ENCODE assay signal across 24 cellular contexts in genomic region chr1:194570449-194570848, GRCh38.
"Had no signal": no experiment of that assay in that cellular context is flagged by ENCODE, and none has a peak within 500 bp of the region (broad histone marks: within the 10 kb centered on the region; RNA-seq: fewer than 3 reads in every experiment).

No MANE protein-coding gene starts in this region.

- H3K4me1 ChIP-seq: body of pancreas, esophagus squamous epithelium, heart left ventricle, left lung had no signal

- H3K27ac ChIP-seq: body of pancreas, epithelial cell of prostate, esophagus squamous epithelium, heart left ventricle, left lung, thoracic aorta had no signal

- H3K36me3 ChIP-seq: esophagus squamous epithelium, heart left ventricle, left lung, thoracic aorta had no signal

- ATAC-seq: activated T-cell treated with anti-CD3 and anti-CD28 coated beads, Interleukin-2, amount 50 U/mL, for 4 hours; activated T-helper 17 cell treated with anti-CD3 and anti-CD28 coated beads, Interleukin-2, amount 50 U/mL, for 72 hours; body of pancreas; heart left ventricle; left lung; natural killer cell; right cardiac atrium had no signal

- H3K9me3 ChIP-seq: body of pancreas, esophagus squamous epithelium, heart left ventricle, thoracic aorta had no signal

- H3K27me3 ChIP-seq: body of pancreas, esophagus squamous epithelium, heart left ventricle, left lung had no signal

- DNase-seq: activated CD4-positive, alpha-beta memory T cell treated with anti-CD3 and anti-CD28 coated beads, Interleukin-2, amount 10 ng/mL, durations not matched to agents 7 days and 5 days; activated CD4-positive, alpha-beta T cell treated with anti-CD3 and anti-CD28 coated beads, Interleukin-2, amount 10 ng/mL, durations not matched to agents 7 days and 5 days; activated CD4-positive, CD25-positive, alpha-beta regulatory T cell treated with anti-CD3 and anti-CD28 coated beads, Interleukin-2, amount 50 U/mL, for 72 hours; activated gamma-delta T cell treated with Interleukin-2 at 50 U/mL for 16 hours; activated naive CD4-positive, alpha-beta T cell treated with anti-CD3 and anti-CD28 coated beads, Interleukin-2, amount 50 U/mL, for 16 hours; activated T-cell treated with anti-CD3 and anti-CD28 coated beads, Interleukin-2, amount 50 U/mL, for 4 hours; amygdala; body of pancreas; effector CD8-positive, alpha-beta T cell; esophagus squamous epithelium; foreskin fibroblast; heart left ventricle; left lung; mesendoderm; natural killer cell; right cardiac atrium; stimulated activated naive CD4-positive, alpha-beta T cell; SW 1271; T1000; trophoblast cell had no signal

- H3K4me3 ChIP-seq: body of pancreas, esophagus squamous epithelium, heart left ventricle, left lung, lung, thoracic aorta had no signal
